In genomic region chr6:29624520-29624961, GRCh38 we compare ENCODE assay signal across 19 cellular contexts. TPM values are rescaled to one million over a fixed set of nuclear protein-coding genes. Genes with fewer than 3 reads are reported as not detected.
DNase-seq lines count a peak whose midpoint lies in the region; ATAC-seq, FAIRE-seq and TF ChIP-seq lines count a peak whose summit lies in the region.
"Had no signal": no experiment of that assay in that cellular context is flagged by ENCODE, and none has a peak within 500 bp of the region (broad histone marks: within the 10 kb centered on the region; RNA-seq: fewer than 3 reads in every experiment).

No MANE protein-coding gene starts in this region.

- peak overlapping the region; percentile 98 for H3K4me2 ChIP-seq in GM23338
- H3K4me2 ChIP-seq in astrocyte (ENCODE audit: low read length) = peak overlapping the region; percentile 42
- H3K4me2 ChIP-seq in mesendoderm (ENCODE audit: low read length) = peak overlapping the region; percentile 27

- peaks cover 79% of the 10 kb centered on the region for H3K79me2 ChIP-seq in GM23338 (replicated peaks; ENCODE audit: insufficient read depth)
- H3K79me2 ChIP-seq in astrocyte (ENCODE audit: insufficient read depth, low read length) = peaks cover 15% of the 10 kb centered on the region
- peaks cover 47% of the 10 kb centered on the region for H3K79me2 ChIP-seq in mesendoderm (ENCODE audit: control insufficient read depth, insufficient read depth, low read length)

- ATAC-seq in GM23338 = no peak
- ATAC-seq: HCT116; naive thymus-derived CD8-positive, alpha-beta T cell; stimulated activated naive CD8-positive, alpha-beta T cell treated with anti-CD3 and anti-CD28 coated beads, Interleukin-15, Interleukin-2, amounts not matched to agents 100 U/mL and 50 U/mL, for 24 hours had no signal

- H2AK5ac ChIP-seq in mesendoderm (ENCODE audit: low read length) = no peak overlapping the region

- H4K5ac ChIP-seq in mesendoderm (ENCODE audit: low read length) = no peak overlapping the region

- H3K56ac ChIP-seq in mesendoderm (ENCODE audit: low read length) = peak overlapping the region; percentile 92

- H4K8ac ChIP-seq in mesendoderm (ENCODE audit: low read depth, low read length) = no peak overlapping the region

- H3K27me3 Mint-ChIP-seq in GM23338 (ENCODE audit: insufficient read depth, low read depth, poor library complexity) (peaks cover 38% of the 10 kb centered on the region), astrocyte (ENCODE audit: low read depth, unreplicated experiment) (no peaks in the 10 kb centered on the region)
- H3K27me3 Mint-ChIP-seq: activated naive CD8-positive, alpha-beta T cell; naive thymus-derived CD8-positive, alpha-beta T cell had no signal

- peaks cover 60% of the 10 kb centered on the region for H3K4me1 ChIP-seq in GM23338 (ENCODE audit: insufficient read depth)
- peaks cover 37% of the 10 kb centered on the region for H3K4me1 ChIP-seq in astrocyte (ENCODE audit: insufficient read depth, low read length)
- H3K4me1 ChIP-seq in mesendoderm (ENCODE audit: control insufficient read depth, low read depth, low read length) = peaks cover 40% of the 10 kb centered on the region
- no peaks in the 10 kb centered on the region; the same call in 1 of the 2 replicates for H3K4me1 ChIP-seq in HAP-1

- peak overlapping the region; percentile 82 for H3K4ac ChIP-seq in mesendoderm (ENCODE audit: low read depth, low read length)

- no peaks in the 10 kb centered on the region for H3K9me2 ChIP-seq in GM23338 (ENCODE audit: insufficient read depth)

- H3K4me1 Mint-ChIP-seq in GM23338 (peaks cover 72% of the 10 kb centered on the region), astrocyte (ENCODE audit: low read depth, unreplicated experiment) (peaks cover 42% of the 10 kb centered on the region)

- peak overlapping the region; percentile 52 for H2BK120ac ChIP-seq in mesendoderm (ENCODE audit: low read depth, low read length)

- no peaks in the 10 kb centered on the region for H3K9me3 ChIP-seq in astrocyte (ENCODE audit: insufficient read depth, low read depth, low read length)
- H3K9me3 ChIP-seq in HAP-1 = no peaks in the 10 kb centered on the region
- H3K9me3 ChIP-seq: sigmoid colon had no signal

- no peak for FAIRE-seq in astrocyte (lab: Jason Lieb, UNC)
- FAIRE-seq: D721Med, endothelial cell of umbilical vein had no signal

- in situ Hi-C loops in HAP-1 (cut with MboI; ENCODE audit: low sequenced_read_pairs) = no loop called here

- peak overlapping the region; percentile 96 for H3K18ac ChIP-seq in mesendoderm (ENCODE audit: low read length)

- WGBS in mesendoderm (ENCODE audit: extremely low coverage, insufficient coverage, low lambda C conversion rate) = no CpG with 5 or more reads among the region's 3 CpGs

- peaks cover 51% of the 10 kb centered on the region for H3F3A ChIP-seq in GM23338 (replicated peaks; ENCODE audit: low read depth)

- H3K36me3 Mint-ChIP-seq in GM23338 (ENCODE audit: low read depth) (peaks cover 65% of the 10 kb centered on the region), astrocyte (ENCODE audit: low read depth, unreplicated experiment) (peaks cover 38% of the 10 kb centered on the region)

- H2BK15ac ChIP-seq in mesendoderm (replicated peaks; ENCODE audit: low read depth) = no peak overlapping the region

- H3K9me3 Mint-ChIP-seq in GM23338 (no peaks in the 10 kb centered on the region), astrocyte (ENCODE audit: unreplicated experiment) (no peaks in the 10 kb centered on the region)
- H3K9me3 Mint-ChIP-seq: naive thymus-derived CD8-positive, alpha-beta T cell had no signal

- H4K20me1 ChIP-seq in GM23338 (replicated peaks; ENCODE audit: insufficient read depth) (peaks cover 24% of the 10 kb centered on the region), astrocyte (ENCODE audit: insufficient read depth, low read length) (peaks cover 40% of the 10 kb centered on the region)

- no peaks in the 10 kb centered on the region for H3K27me3 ChIP-seq in GM23338 (ENCODE audit: insufficient read depth)
- no peaks in the 10 kb centered on the region for H3K27me3 ChIP-seq in astrocyte (ENCODE audit: insufficient read depth, low read length)
- no peaks in the 10 kb centered on the region for H3K27me3 ChIP-seq in mesendoderm (ENCODE audit: insufficient read depth, low read length, poor library complexity)
- H3K27me3 ChIP-seq in HAP-1 (ENCODE audit: low read depth) = no peaks in the 10 kb centered on the region
- H3K27me3 ChIP-seq: sigmoid colon had no signal

- TF ChIP-seq CTCF in GM23338 (conservative IDR thresholded peaks at IDR 0.05; ENCODE audit: low read depth in 2 of 2) (no peak), astrocyte (IDR thresholded peaks at IDR 0.05; ENCODE audit: insufficient read depth, low read depth, low read length) (no peak)

- H3K9ac ChIP-seq in astrocyte (ENCODE audit: low read length) = no peak overlapping the region
- peak overlapping the region; percentile 89 for H3K9ac ChIP-seq in mesendoderm (ENCODE audit: low read length)

- H3K4me3 Mint-ChIP-seq in GM23338 (peak overlapping the region; percentile 86), astrocyte (ENCODE audit: unreplicated experiment) (no peak overlapping the region)
- H3K4me3 Mint-ChIP-seq: activated naive CD8-positive, alpha-beta T cell; naive thymus-derived CD8-positive, alpha-beta T cell had no signal

- peak; percentile 58 for DNase-seq in GM23338 (ENCODE audit: low spot score)
- no peak for DNase-seq in astrocyte (ENCODE audit: low read depth)
- DNase-seq in mesendoderm = peak; percentile 86
- no peak for DNase-seq in HAP-1 (ENCODE audit: low spot score in 2 of 2)
- DNase-seq in activated CD4-positive, alpha-beta T cell treated with anti-CD3 and anti-CD28 coated beads, Interleukin-2, amount 50 U/mL, for 4 hours = no peak
- DNase-seq in mesenteric fat pad (ENCODE audit: low spot score) = no peak
- DNase-seq: activated CD8-positive, alpha-beta memory T cell treated with anti-CD3 and anti-CD28 coated beads, Interleukin-2, amount 50 U/mL, for 4 hours; naive thymus-derived CD8-positive, alpha-beta T cell; NCI-H2227 treated with DMSO at 0.1 percent for 48 hours; OCI-M1; sigmoid colon; stimulated activated naive CD8-positive, alpha-beta T cell treated with anti-CD3 and anti-CD28 coated beads, Interleukin-15, Interleukin-2, amounts not matched to agents 100 U/mL and 50 U/mL, for 24 hours had no signal

- H3K4me3 ChIP-seq in GM23338 (peak overlapping the region; percentile 96), astrocyte (ENCODE audit: insufficient read depth, low read depth, low read length) (no peak overlapping the region), mesendoderm (ENCODE audit: low read length) (no peak overlapping the region), HAP-1 (no peak overlapping the region)
- H3K4me3 ChIP-seq: sigmoid colon had no signal

- H3K36me3 ChIP-seq in GM23338 (ENCODE audit: insufficient read depth) (peaks cover 39% of the 10 kb centered on the region), astrocyte (ENCODE audit: insufficient read depth, low read length) (peaks cover 28% of the 10 kb centered on the region), mesendoderm (ENCODE audit: control insufficient read depth, insufficient read depth, low read length) (peaks cover 14% of the 10 kb centered on the region), HAP-1 (replicated peaks) (peaks cover 42% of the 10 kb centered on the region)

- H2BK5ac ChIP-seq in mesendoderm (ENCODE audit: low read length) = peak overlapping the region; percentile 96

- H3K23ac ChIP-seq in mesendoderm (ENCODE audit: low read length) = peak overlapping the region; percentile 66

- H3K27ac ChIP-seq in GM23338 (ENCODE audit: low read depth) = peak overlapping the region; percentile 86
- H3K27ac ChIP-seq in astrocyte (ENCODE audit: low read depth, low read length) = no peak overlapping the region
- H3K27ac ChIP-seq in mesendoderm (ENCODE audit: low read depth, low read length) = peak overlapping the region; percentile 99
- H3K27ac ChIP-seq: sigmoid colon, VCaP had no signal

- H2AFZ ChIP-seq in GM23338 (no peak overlapping the region), astrocyte (ENCODE audit: low read depth, low read length) (no peak overlapping the region)

- H3K79me1 ChIP-seq in mesendoderm (ENCODE audit: low read length) = peaks cover 22% of the 10 kb centered on the region

- peak overlapping the region; percentile 47 for H3K27ac Mint-ChIP-seq in GM23338
- no peak overlapping the region for H3K27ac Mint-ChIP-seq in astrocyte (ENCODE audit: unreplicated experiment)
- H3K27ac Mint-ChIP-seq: activated naive CD8-positive, alpha-beta T cell had no signal

TF ChIP-seq in GM23338, 12 proteins besides CTCF, POLR2A, EP300 and RAD21 (continues in another document):
- no peak for TF ChIP-seq CREB1 (CRISPR knock-in tag; IDR thresholded peaks at IDR 0.05; ENCODE audit: low read depth)
- TF ChIP-seq NANOG (IDR thresholded peaks at IDR 0.05; ENCODE audit: borderline replicate concordance) = peak; percentile 45

RNA-seq across cellular contexts. Expression of gene GABBR1, which starts 8.4 kb away (rescaled TPM):
- total RNA-seq in GM23338 (2014; rRNA removed; shearing (Covaris generic)) = 50.2 and 78.9 TPM in 2 replicates
- polyA plus RNA-seq in GM23338 (2016; fragmentation: Nextera tagmentation; extraction: Ambion mirVana) = 36.6 and 42.8 TPM in 2 replicates
- total RNA-seq in astrocyte (61.4 and 66.3 TPM in 2 replicates), mesenteric fat pad (33.5 TPM)
- polyA plus RNA-seq in mesendoderm (2013, experiment 1 of 2) = 27.2 TPM
- 27.5 TPM for polyA plus RNA-seq in mesendoderm (2013, experiment 2 of 2)

RNA-seq across cellular contexts. Expression of gene MOG, which starts 32.4 kb away (rescaled TPM):
- total RNA-seq in GM23338 (2014; rRNA removed; shearing (Covaris generic)) = 0.74 and 2.5 TPM in 2 replicates
- polyA plus RNA-seq in GM23338 (2016; fragmentation: Nextera tagmentation; extraction: Ambion mirVana) = 0.49 and 0.55 TPM in 2 replicates
- not detected in 2 replicates for total RNA-seq in astrocyte
- 0.37 TPM for polyA plus RNA-seq in mesendoderm (2013, experiment 1 of 2)
- polyA plus RNA-seq in mesendoderm (2013, experiment 2 of 2) = 0.32 TPM
- total RNA-seq in mesenteric fat pad = not detected
- total RNA-seq: endothelial cell of umbilical vein; glomerular endothelial cell; naive thymus-derived CD8-positive, alpha-beta T cell; sigmoid colon had no signal
- polyA plus RNA-seq: endothelial cell of umbilical vein; naive thymus-derived CD8-positive, alpha-beta T cell had no signal

RNA-seq across cellular contexts. Expression of gene OR2H2, which starts 39.6 kb away (rescaled TPM):
- not detected in 2 replicates for total RNA-seq in GM23338 (2014; rRNA removed; shearing (Covaris generic))
- 0.83 and 0.86 TPM in 2 replicates for polyA plus RNA-seq in GM23338 (2016; fragmentation: Nextera tagmentation; extraction: Ambion mirVana)
- total RNA-seq in astrocyte = not detected in 2 replicates
- not detected for polyA plus RNA-seq in mesendoderm (2013, experiment 1 of 2)
- polyA plus RNA-seq in mesendoderm (2013, experiment 2 of 2) = not detected
- not detected for total RNA-seq in mesenteric fat pad
- total RNA-seq: cardiac septum; endothelial cell of umbilical vein; glomerular endothelial cell; naive thymus-derived CD8-positive, alpha-beta T cell; sigmoid colon had no signal
- polyA plus RNA-seq: endothelial cell of umbilical vein; naive thymus-derived CD8-positive, alpha-beta T cell; sigmoid colon had no signal

RNA-seq across cellular contexts. Expression of gene ZFP57, which starts 56.4 kb away (rescaled TPM):
- 0.59 and 2.8 TPM in 2 replicates for total RNA-seq in GM23338 (2014; rRNA removed; shearing (Covaris generic))
- 0.84 and 1.3 TPM in 2 replicates for polyA plus RNA-seq in GM23338 (2016; fragmentation: Nextera tagmentation; extraction: Ambion mirVana)
- total RNA-seq in astrocyte = 0.36 and 0.50 TPM in 2 replicates
- 1.5 TPM for polyA plus RNA-seq in mesendoderm (2013, experiment 1 of 2)
- polyA plus RNA-seq in mesendoderm (2013, experiment 2 of 2) = 1.4 TPM
- not detected for total RNA-seq in mesenteric fat pad
- total RNA-seq: cardiac septum, endothelial cell of umbilical vein, glomerular endothelial cell, sigmoid colon had no signal

Comparison
In these comparisons a context has a peak if more than half of its experiments do, and no peak if none do; other contexts are left out.
1. DNase-seq: peak in GM23338 (single experiment) and mesendoderm (single experiment); none in astrocyte (single experiment), HAP-1 (0 of 2), activated CD4-positive, alpha-beta T cell treated with anti-CD3 and anti-CD28 coated beads, Interleukin-2, amount 50 U/mL, for 4 hours (0 of 2) and mesenteric fat pad (single experiment).
2. H3K4me2 ChIP-seq: peak in every context shown above with its lines; median percentile 98 in GM23338; 42 in astrocyte; 27 in mesendoderm.